Comparison of ENCODE assay signal across 26 cellular contexts in genomic region chr7:155094636-155095035, GRCh38. TPM values are rescaled to one million over a fixed set of nuclear protein-coding genes. Genes with fewer than 3 reads are reported as not detected.
"Had no signal": no experiment of that assay in that cellular context is flagged by ENCODE, and none has a peak within 500 bp of the region (broad histone marks: within the 10 kb centered on the region; RNA-seq: fewer than 3 reads in every experiment).

No MANE protein-coding gene starts in this region.

- H3K4me3 ChIP-seq: K562, SJSA1, SK-N-MC had no signal

- DNase-seq: IMR-90, Karpas-422, NCI-H1092, NCI-H1105 treated with DMSO at 0.1 percent for 48 hours, NCI-H1417 treated with DMSO at 0.1 percent for 48 hours, NCI-H146, NCI-H187, NCI-H2029, NCI-H2081 treated with DMSO at 0.1 percent for 48 hours, NCI-H2171, NCI-H226, NCI-H446, NCI-H510A, NCI-H524 treated with DMSO at 0.1 percent for 48 hours, NCI-H69, NCI-H774, Right ventricle myocardium superior, RPMI8226, SIG-M5 had no signal

- H3K27ac ChIP-seq: SJSA1, SK-N-MC had no signal

- ATAC-seq: HepG2, K562 had no signal

RNA-seq across cellular contexts. Expression of gene HTR5A, which starts 24.5 kb away (rescaled TPM):
- total RNA-seq: HepG2; HT1080; IMR-90; K562; M059J; Right ventricle myocardium superior; SJSA1; T-helper 1 cell treated with Interleukin-12 subunit alpha and Interleukin-12 subunit beta and Interleukin-4 antibody, amounts not matched to agents 30 ng/mL and 1 ng/mL, for 36 hours had no signal
- polyA plus RNA-seq: HepG2, IMR-90 had no signal
